1 cellular context compared by ENCODE assay signal in genomic region chr2:198615972-198616371, GRCh38.
TF ChIP-seq lines count a peak whose summit lies in the region.

No MANE protein-coding gene starts in this region.

TF ChIP-seq in GM23338, 12 proteins besides CTCF, POLR2A, EP300 and RAD21 (continued from another document):
- TF ChIP-seq ZNF462 (CRISPR knock-in tag; IDR thresholded peaks at IDR 0.05) = no peak
- no peak for TF ChIP-seq EZH2 (IDR thresholded peaks at IDR 0.05; ENCODE audit: low read depth, unreplicated experiment)
- TF ChIP-seq POLR2AphosphoS5 (IDR thresholded peaks at IDR 0.05; ENCODE audit: low read depth) = no peak
- TF ChIP-seq ETS1 (IDR thresholded peaks at IDR 0.05) = no peak
- no peak for TF ChIP-seq CREB1 (CRISPR knock-in tag; IDR thresholded peaks at IDR 0.05; ENCODE audit: low read depth)
- TF ChIP-seq REST (IDR thresholded peaks at IDR 0.05; ENCODE audit: unreplicated experiment) = no peak
TF ChIP-seq in GM23338: peak in this region for 0.
